1 cellular context compared by ENCODE assay signal in the genomic region with DNA sequence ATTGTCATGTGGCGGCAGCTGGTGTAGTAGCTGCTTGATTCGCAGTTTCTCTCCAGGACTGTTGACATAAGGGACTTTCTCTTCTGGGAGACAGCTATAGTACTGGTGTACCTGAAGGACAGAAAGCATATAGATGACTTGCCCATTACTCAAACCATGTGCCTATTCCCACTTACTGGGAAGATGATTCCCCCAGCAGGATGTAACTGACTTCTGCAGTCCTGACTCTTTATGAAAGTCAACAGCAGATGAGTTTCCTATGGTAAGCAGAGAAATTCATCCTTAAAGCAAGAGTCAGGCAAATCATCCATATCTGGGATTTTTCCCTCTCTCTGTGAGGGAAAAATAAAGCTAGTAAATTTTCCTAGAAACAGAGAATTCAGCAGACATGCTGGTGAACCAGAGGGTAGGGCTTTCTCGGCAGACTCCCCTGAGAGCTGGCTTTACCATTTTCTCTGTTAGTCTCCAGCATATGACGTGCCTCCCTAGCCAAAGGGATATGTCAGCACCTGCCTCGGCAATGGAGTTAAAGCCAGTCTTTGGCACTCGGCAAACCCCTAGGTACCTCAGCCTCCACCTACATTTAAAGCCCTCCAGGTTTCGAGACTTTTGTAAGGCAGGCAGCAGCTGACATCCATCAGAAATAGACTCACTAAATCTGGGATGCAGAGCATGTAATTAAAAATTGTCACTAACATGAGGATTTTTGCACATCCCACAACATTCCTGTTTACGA.
TF ChIP-seq lines count a peak whose summit lies in the region.

No MANE protein-coding gene starts in this region.

TF ChIP-seq in SK-N-SH treated with all-trans-retinoic acid at 6 μM for 48 hours, 23 proteins besides CTCF, POLR2A, EP300 and RAD21 (continued from another document):
- TF ChIP-seq ZFP30 (CRISPR knock-in tag; IDR thresholded peaks at IDR 0.05) (no peak), ZNF8 (CRISPR knock-in tag; IDR thresholded peaks at IDR 0.05) (no peak)
